In genomic region chr16:29625114-29625513, GRCh38 we compare ENCODE assay signal across 4 cellular contexts. TPM values are rescaled to one million over a fixed set of nuclear protein-coding genes. Genes with fewer than 3 reads are reported as not detected.
"Had no signal": no experiment of that assay in that cellular context is flagged by ENCODE, and none has a peak within 500 bp of the region (broad histone marks: within the 10 kb centered on the region; RNA-seq: fewer than 3 reads in every experiment).

No MANE protein-coding gene starts in this region.

RNA-seq across cellular contexts. Expression of gene SPN, which starts 37.9 kb away (rescaled TPM):
- total RNA-seq: bronchial epithelial cell, LHCN-M2, NCI-H460, SK-MEL-5 had no signal
